In the genomic region with DNA sequence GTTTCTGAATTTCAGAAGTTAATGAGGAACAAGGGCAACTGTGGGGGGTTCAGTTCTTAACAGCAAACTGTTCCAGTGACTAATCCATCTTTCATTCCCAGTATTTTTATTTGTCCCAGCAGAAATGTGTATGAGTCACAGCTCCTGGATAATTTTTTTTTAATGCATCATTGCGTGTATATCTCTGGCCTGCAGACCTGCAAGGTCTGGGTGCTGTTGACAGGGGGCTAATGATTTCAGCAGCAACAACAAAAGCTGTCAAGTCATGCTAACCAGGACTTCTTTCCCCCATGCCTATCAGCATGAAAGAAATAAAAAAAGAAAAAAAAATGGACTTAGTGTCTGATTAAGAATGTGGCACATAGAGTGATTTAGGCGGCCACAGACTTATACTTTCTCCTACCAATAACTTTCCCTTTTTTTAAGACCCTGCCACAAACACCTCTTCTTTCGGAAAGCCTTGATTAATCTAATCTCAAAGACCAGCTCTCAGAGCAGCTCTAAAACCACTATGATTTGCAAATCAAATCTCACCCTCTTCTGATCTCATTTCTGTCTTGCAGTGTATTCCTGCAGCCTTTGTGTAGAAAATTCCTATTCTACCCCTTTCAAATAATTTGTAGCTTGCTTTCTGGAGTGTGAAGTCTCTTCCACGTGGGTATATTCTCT, we compare ENCODE assay signal across 1 cellular context.
TF ChIP-seq lines count a peak whose summit lies in the region.

No MANE protein-coding gene starts in this region.

TF ChIP-seq in GM23338, 12 proteins besides CTCF, POLR2A, EP300 and RAD21 (continued from another document):
- TF ChIP-seq, protein P1, sequence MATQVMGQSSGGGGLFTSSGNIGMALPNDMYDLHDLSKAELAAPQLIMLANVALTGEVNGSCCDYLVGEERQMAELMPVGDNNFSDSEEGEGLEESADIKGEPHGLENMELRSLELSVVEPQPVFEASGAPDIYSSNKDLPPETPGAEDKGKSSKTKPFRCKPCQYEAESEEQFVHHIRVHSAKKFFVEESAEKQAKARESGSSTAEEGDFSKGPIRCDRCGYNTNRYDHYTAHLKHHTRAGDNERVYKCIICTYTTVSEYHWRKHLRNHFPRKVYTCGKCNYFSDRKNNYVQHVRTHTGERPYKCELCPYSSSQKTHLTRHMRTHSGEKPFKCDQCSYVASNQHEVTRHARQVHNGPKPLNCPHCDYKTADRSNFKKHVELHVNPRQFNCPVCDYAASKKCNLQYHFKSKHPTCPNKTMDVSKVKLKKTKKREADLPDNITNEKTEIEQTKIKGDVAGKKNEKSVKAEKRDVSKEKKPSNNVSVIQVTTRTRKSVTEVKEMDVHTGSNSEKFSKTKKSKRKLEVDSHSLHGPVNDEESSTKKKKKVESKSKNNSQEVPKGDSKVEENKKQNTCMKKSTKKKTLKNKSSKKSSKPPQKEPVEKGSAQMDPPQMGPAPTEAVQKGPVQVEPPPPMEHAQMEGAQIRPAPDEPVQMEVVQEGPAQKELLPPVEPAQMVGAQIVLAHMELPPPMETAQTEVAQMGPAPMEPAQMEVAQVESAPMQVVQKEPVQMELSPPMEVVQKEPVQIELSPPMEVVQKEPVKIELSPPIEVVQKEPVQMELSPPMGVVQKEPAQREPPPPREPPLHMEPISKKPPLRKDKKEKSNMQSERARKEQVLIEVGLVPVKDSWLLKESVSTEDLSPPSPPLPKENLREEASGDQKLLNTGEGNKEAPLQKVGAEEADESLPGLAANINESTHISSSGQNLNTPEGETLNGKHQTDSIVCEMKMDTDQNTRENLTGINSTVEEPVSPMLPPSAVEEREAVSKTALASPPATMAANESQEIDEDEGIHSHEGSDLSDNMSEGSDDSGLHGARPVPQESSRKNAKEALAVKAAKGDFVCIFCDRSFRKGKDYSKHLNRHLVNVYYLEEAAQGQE (IDR thresholded peaks at IDR 0.05; ENCODE audit: unreplicated experiment), result no peak
- TF ChIP-seq EZH2phosphoT487 (IDR thresholded peaks at IDR 0.05; ENCODE audit: unreplicated experiment) (no peak), EZH2 (IDR thresholded peaks at IDR 0.05; ENCODE audit: low read depth, unreplicated experiment) (no peak), ZNF331 (CRISPR knock-in tag; IDR thresholded peaks at IDR 0.05; ENCODE audit: low read depth) (no peak)
- TF ChIP-seq, protein P2, sequence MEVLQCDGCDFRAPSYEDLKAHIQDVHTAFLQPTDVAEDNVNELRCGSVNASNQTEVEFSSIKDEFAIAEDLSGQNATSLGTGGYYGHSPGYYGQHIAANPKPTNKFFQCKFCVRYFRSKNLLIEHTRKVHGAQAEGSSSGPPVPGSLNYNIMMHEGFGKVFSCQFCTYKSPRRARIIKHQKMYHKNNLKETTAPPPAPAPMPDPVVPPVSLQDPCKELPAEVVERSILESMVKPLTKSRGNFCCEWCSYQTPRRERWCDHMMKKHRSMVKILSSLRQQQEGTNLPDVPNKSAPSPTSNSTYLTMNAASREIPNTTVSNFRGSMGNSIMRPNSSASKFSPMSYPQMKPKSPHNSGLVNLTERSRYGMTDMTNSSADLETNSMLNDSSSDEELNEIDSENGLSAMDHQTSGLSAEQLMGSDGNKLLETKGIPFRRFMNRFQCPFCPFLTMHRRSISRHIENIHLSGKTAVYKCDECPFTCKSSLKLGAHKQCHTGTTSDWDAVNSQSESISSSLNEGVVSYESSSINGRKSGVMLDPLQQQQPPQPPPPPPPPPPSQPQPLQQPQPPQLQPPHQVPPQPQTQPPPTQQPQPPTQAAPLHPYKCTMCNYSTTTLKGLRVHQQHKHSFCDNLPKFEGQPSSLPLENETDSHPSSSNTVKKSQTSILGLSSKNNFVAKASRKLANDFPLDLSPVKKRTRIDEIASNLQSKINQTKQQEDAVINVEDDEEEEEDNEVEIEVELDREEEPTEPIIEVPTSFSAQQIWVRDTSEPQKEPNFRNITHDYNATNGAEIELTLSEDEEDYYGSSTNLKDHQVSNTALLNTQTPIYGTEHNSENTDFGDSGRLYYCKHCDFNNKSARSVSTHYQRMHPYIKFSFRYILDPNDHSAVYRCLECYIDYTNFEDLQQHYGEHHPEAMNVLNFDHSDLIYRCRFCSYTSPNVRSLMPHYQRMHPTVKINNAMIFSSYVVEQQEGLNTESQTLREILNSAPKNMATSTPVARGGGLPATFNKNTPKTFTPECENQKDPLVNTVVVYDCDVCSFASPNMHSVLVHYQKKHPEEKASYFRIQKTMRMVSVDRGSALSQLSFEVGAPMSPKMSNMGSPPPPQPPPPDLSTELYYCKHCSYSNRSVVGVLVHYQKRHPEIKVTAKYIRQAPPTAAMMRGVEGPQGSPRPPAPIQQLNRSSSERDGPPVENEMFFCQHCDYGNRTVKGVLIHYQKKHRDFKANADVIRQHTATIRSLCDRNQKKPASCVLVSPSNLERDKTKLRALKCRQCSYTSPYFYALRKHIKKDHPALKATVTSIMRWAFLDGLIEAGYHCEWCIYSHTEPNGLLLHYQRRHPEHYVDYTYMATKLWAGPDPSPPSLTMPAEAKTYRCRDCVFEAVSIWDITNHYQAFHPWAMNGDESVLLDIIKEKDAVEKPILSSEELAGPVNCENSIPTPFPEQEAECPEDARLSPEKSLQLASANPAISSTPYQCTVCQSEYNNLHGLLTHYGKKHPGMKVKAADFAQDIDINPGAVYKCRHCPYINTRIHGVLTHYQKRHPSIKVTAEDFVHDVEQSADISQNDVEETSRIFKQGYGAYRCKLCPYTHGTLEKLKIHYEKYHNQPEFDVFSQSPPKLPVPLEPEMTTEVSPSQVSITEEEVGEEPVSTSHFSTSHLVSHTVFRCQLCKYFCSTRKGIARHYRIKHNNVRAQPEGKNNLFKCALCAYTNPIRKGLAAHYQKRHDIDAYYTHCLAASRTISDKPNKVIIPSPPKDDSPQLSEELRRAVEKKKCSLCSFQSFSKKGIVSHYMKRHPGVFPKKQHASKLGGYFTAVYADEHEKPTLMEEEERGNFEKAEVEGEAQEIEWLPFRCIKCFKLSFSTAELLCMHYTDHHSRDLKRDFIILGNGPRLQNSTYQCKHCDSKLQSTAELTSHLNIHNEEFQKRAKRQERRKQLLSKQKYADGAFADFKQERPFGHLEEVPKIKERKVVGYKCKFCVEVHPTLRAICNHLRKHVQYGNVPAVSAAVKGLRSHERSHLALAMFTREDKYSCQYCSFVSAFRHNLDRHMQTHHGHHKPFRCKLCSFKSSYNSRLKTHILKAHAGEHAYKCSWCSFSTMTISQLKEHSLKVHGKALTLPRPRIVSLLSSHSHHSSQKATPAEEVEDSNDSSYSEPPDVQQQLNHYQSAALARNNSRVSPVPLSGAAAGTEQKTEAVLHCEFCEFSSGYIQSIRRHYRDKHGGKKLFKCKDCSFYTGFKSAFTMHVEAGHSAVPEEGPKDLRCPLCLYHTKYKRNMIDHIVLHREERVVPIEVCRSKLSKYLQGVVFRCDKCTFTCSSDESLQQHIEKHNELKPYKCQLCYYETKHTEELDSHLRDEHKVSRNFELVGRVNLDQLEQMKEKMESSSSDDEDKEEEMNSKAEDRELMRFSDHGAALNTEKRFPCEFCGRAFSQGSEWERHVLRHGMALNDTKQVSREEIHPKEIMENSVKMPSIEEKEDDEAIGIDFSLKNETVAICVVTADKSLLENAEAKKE (CRISPR knock-in tag; IDR thresholded peaks at IDR 0.05), result no peak
